ENCODE assay signal across 22 cellular contexts in the genomic region with DNA sequence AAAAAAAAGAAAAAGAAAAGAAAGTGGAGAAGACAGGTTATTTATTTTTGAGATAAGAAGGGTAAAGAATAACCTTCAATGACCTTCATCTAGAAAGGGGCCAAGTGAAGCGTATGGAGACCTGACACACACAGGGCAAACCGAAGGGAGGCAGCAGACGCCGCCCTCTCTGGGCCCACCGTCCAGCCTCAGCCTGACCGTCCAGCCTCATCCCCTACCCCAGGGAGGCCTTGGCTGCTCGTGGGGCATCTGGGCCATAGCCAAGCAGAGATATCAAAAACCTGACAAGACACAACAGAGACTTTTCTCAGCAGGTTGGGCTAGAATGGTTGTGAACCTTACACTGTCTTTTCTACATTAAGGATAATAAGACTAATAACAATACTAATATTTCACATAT.
"Had no signal": no experiment of that assay in that cellular context is flagged by ENCODE, and none has a peak within 500 bp of the region (broad histone marks: within the 10 kb centered on the region; RNA-seq: fewer than 3 reads in every experiment).

No MANE protein-coding gene starts in this region.

- DNase-seq: KBM-7, MV-4-11, NCI-H1048, NCI-H1105, NCI-H1417, NCI-H1436 treated with DMSO at 0.1 percent for 48 hours, NCI-H1694 treated with DMSO at 0.1 percent for 48 hours, NCI-H1930, NCI-H2081, NCI-H2107, NCI-H2227 treated with DMSO at 0.1 percent for 48 hours, NCI-H524 treated with DMSO at 0.1 percent for 48 hours, NCI-H69, NCI-H774, PC-3, SHP77 treated with DMSO at 0.1 percent for 48 hours had no signal

- H3K9me3 Mint-ChIP-seq: IgD-negative memory B cell had no signal

- ATAC-seq: Panc1, PC-3 had no signal

- H3K4me3 Mint-ChIP-seq: IgD-negative memory B cell had no signal

- H3K4me3 ChIP-seq: SJSA1, SK-N-MC had no signal

- H3K27ac ChIP-seq: HL-60, RWPE1, SJSA1, SK-N-MC had no signal

- H3K27me3 ChIP-seq: SJSA1 had no signal

- H3K27me3 Mint-ChIP-seq: IgD-negative memory B cell had no signal

- H3K9me3 ChIP-seq: SJSA1 had no signal

- H3K36me3 ChIP-seq: SJSA1 had no signal

- H3K4me1 ChIP-seq: SJSA1 had no signal
